ENCODE assay signal across 14 cellular contexts in genomic region chr7:157675427-157675930, GRCh38.
"Had no signal": no experiment of that assay in that cellular context is flagged by ENCODE, and none has a peak within 500 bp of the region (broad histone marks: within the 10 kb centered on the region; RNA-seq: fewer than 3 reads in every experiment).

No MANE protein-coding gene starts in this region.

- H3K27ac Mint-ChIP-seq: activated naive CD4-positive, alpha-beta T cell treated with anti-CD3 and anti-CD28 coated beads, Interleukin-2, amount 10 ng/mL, durations not matched to agents 7 days and 5 days; activated T-helper 2 cell treated with anti-CD3 and anti-CD28 coated beads, Interferon-gamma antibody, Interleukin-2, Interleukin-4, amounts not matched to agents 10 μg/mL and 5 μg/mL and 100 μg/mL, durations not matched to agents 14 hours and 24 hours and 36 hours; mesothelial cell of epicardium; naive B cell had no signal

- DNase-seq: activated CD4-positive, alpha-beta T cell treated with anti-CD3 and anti-CD28 coated beads, Interleukin-2, amount 50 U/mL, for 4 hours; activated CD4-positive, CD25-positive, alpha-beta regulatory T cell treated with anti-CD3 and anti-CD28 coated beads, Interleukin-2, amount 50 U/mL, for 72 hours; activated naive CD4-positive, alpha-beta T cell treated with anti-CD3 and anti-CD28 coated beads, Interleukin-2, amount 10 ng/mL, durations not matched to agents 7 days and 5 days; colonic mucosa; effector CD8-positive, alpha-beta T cell; naive B cell; occipital lobe; stimulated activated CD4-positive, alpha-beta T cell treated with anti-CD3 and anti-CD28 coated beads, Interleukin-12 subunit alpha, Interleukin-12 subunit beta, amount 100 ng/mL, for 4 hours; stimulated activated naive CD8-positive, alpha-beta T cell treated with anti-CD3 and anti-CD28 coated beads, Interleukin-15, Interleukin-2, amounts not matched to agents 100 U/mL and 50 U/mL, for 24 hours had no signal

- H3K27ac ChIP-seq: cardiac muscle cell, colonic mucosa, prostate gland had no signal

- H3K27me3 ChIP-seq: colonic mucosa had no signal

- H3K36me3 ChIP-seq: cardiac muscle cell, colonic mucosa, prostate gland had no signal

- H3K9me3 Mint-ChIP-seq: activated naive CD4-positive, alpha-beta T cell treated with anti-CD3 and anti-CD28 coated beads, Interleukin-2, amount 10 ng/mL, durations not matched to agents 7 days and 5 days; activated T-helper 2 cell treated with anti-CD3 and anti-CD28 coated beads, Interferon-gamma antibody, Interleukin-2, Interleukin-4, amounts not matched to agents 10 μg/mL and 5 μg/mL and 100 μg/mL, durations not matched to agents 14 hours and 24 hours and 36 hours; mesothelial cell of epicardium had no signal

- H3K4me3 Mint-ChIP-seq: activated naive CD4-positive, alpha-beta T cell treated with anti-CD3 and anti-CD28 coated beads, Interleukin-2, amount 10 ng/mL, durations not matched to agents 7 days and 5 days; mesothelial cell of epicardium; naive B cell had no signal

- H3K4me3 ChIP-seq: cardiac muscle cell, colonic mucosa, prostate gland had no signal

- ATAC-seq: sciatic nerve had no signal

- H3K36me3 Mint-ChIP-seq: activated naive CD4-positive, alpha-beta T cell treated with anti-CD3 and anti-CD28 coated beads, Interleukin-2, amount 10 ng/mL, durations not matched to agents 7 days and 5 days; mesothelial cell of epicardium; naive B cell had no signal

- H3K9me3 ChIP-seq: colonic mucosa, prostate gland had no signal

- H3K4me1 ChIP-seq: colonic mucosa, prostate gland had no signal
